In the genomic region with DNA sequence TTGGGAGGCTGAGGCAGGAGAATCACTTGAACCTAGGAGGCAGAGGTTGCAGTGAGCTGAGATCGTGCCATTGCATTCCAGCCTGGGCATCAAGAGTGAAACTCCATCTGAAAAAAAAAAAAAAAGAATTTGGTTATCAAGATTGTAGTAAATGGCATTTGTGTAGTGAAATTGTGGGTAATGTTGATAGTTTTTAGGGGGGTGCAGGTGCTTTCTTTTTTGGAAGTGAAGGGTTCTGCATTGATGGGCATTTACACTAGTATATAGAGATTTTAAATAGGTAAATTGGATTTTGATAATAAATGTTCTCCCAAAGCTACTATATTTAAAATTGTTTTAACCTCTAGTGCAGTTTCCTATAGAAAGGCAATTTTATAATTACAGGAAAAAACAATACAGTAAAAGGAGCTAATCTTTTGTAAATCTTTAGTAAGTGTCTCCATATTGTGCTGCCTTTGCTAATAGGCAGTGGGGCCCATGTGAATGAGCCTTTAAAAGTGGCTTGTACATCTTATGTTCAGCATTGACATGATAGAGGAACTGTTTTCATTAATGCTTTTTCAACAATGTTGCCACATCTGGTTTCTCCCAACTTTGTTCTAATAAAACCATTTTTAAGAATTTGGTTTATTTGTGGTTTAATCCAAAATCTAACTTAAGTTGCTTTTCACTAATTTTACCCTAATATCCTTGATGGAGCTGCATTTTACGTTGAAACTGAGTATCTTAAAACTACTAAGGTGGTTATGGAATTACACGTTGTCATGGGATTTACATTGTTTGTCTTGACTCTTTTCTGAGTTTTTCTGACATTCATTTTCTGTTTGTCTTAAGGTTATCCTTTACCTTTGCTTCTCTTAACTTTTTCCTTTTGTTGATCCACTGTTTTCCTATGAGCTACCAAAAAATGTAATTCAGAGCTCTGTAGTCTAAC, we compare ENCODE assay signal across 15 cellular contexts. TPM values are rescaled to one million over a fixed set of nuclear protein-coding genes. Genes with fewer than 3 reads are reported as not detected.
DNase-seq lines count a peak whose midpoint lies in the region; ATAC-seq and TF ChIP-seq lines count a peak whose summit lies in the region.
"Had no signal": no experiment of that assay in that cellular context is flagged by ENCODE, and none has a peak within 500 bp of the region (broad histone marks: within the 10 kb centered on the region; RNA-seq: fewer than 3 reads in every experiment).

No MANE protein-coding gene starts in this region.

- H3K27ac ChIP-seq in OCI-LY7 (ENCODE audit: low read depth, low read length, poor library complexity, severe bottlenecking) (no peak overlapping the region), hepatocyte (no peak overlapping the region)
- H3K27ac ChIP-seq: SJSA1, transverse colon had no signal

- H3K4me2 ChIP-seq in OCI-LY7 (ENCODE audit: low read length) = peak overlapping the region; percentile 56
- peak overlapping the region; percentile 51 for H3K4me2 ChIP-seq in hepatocyte

- H3K9me3 Mint-ChIP-seq in activated naive CD8-positive, alpha-beta T cell (ENCODE audit: low read depth) = no peaks in the 10 kb centered on the region
- no peaks in the 10 kb centered on the region for H3K9me3 Mint-ChIP-seq in activated naive CD8-positive, alpha-beta T cell treated with anti-CD3 and anti-CD28 coated beads for 36 hours
- no peaks in the 10 kb centered on the region for H3K9me3 Mint-ChIP-seq in stimulated activated naive CD8-positive, alpha-beta T cell treated with anti-CD3 and anti-CD28 coated beads, Interleukin-15, amount 100 ng/mL, for 72 hours

- H3K4me3 ChIP-seq in OCI-LY7 (ENCODE audit: low read depth, low read length, poor library complexity, severe bottlenecking) = no peak overlapping the region
- no peak overlapping the region for H3K4me3 ChIP-seq in hepatocyte
- H3K4me3 ChIP-seq: SJSA1, transverse colon had no signal

- BruUV-seq in OCI-LY7 (replicated peaks; lab: Mats Ljungman, UMichigan) = no TSS peak

- POLR2A ChIA-PET in OCI-LY7 (lab: Charles Lee) = interaction anchor here (0.6 to 1.7 kb wide), 17 partner anchors 8 to 1207 kb away, joined by 3 to 13 read pairs (median 4); a partner anchor contains a TSS

- DNase-seq in activated naive CD8-positive, alpha-beta T cell treated with anti-CD3 and anti-CD28 coated beads for 36 hours = no peak
- DNase-seq in OCI-LY7 (ENCODE audit: low spot score) = no peak
- DNase-seq in hepatocyte (ENCODE audit: low spot score) = no peak
- DNase-seq in stimulated activated naive CD8-positive, alpha-beta T cell treated with anti-CD3 and anti-CD28 coated beads, Interleukin-15, amount 100 ng/mL, for 72 hours = no peak
- no peak for DNase-seq in nucleus accumbens (lab: John Stamatoyannopoulos, UW)
- no peak for DNase-seq in SHP77 (lab: John Stamatoyannopoulos, UW)
- DNase-seq: activated CD8-positive, alpha-beta memory T cell treated with anti-CD3 and anti-CD28 coated beads, Interleukin-2, amount 50 U/mL, for 4 hours; DMS79; midbrain; NCI-H2081 treated with DMSO at 0.1 percent for 48 hours; NCI-H748 treated with DMSO at 0.1 percent for 48 hours; transverse colon had no signal

- WGBS in hepatocyte (ENCODE audit: low lambda C conversion rate, missing lambda C conversion rate) = 55% methylated on average over 3 of the region's 3 CpGs

- H3K4me1 ChIP-seq in OCI-LY7 (ENCODE audit: insufficient read depth, low read length, poor library complexity, severe bottlenecking) (peaks cover 84% of the 10 kb centered on the region), hepatocyte (ENCODE audit: insufficient read depth) (peaks cover 34% of the 10 kb centered on the region)
- H3K4me1 ChIP-seq: SJSA1 had no signal

- intact Hi-C loops in OCI-LY7 (cut with micrococcal nuclease; ENCODE audit: unreplicated experiment) = no loop called here

- H3K4me1 Mint-ChIP-seq in activated naive CD8-positive, alpha-beta T cell (ENCODE audit: low read depth) = peaks cover 87% of the 10 kb centered on the region
- H3K4me1 Mint-ChIP-seq in activated naive CD8-positive, alpha-beta T cell treated with anti-CD3 and anti-CD28 coated beads for 36 hours = peaks cover 75% of the 10 kb centered on the region
- peaks cover 93% of the 10 kb centered on the region for H3K4me1 Mint-ChIP-seq in stimulated activated naive CD8-positive, alpha-beta T cell treated with anti-CD3 and anti-CD28 coated beads, Interleukin-15, amount 100 ng/mL, for 72 hours

- H3K4me3 Mint-ChIP-seq in activated naive CD8-positive, alpha-beta T cell = peak overlapping the region; percentile 63
- no peak overlapping the region for H3K4me3 Mint-ChIP-seq in activated naive CD8-positive, alpha-beta T cell treated with anti-CD3 and anti-CD28 coated beads for 36 hours
- H3K4me3 Mint-ChIP-seq in stimulated activated naive CD8-positive, alpha-beta T cell treated with anti-CD3 and anti-CD28 coated beads, Interleukin-15, amount 100 ng/mL, for 72 hours = peak overlapping the region; percentile 29 to 35

- H3K9me3 ChIP-seq in OCI-LY7 (ENCODE audit: low read length) (no peaks in the 10 kb centered on the region), hepatocyte (ENCODE audit: low read depth) (no peaks in the 10 kb centered on the region)
- H3K9me3 ChIP-seq: SJSA1, transverse colon had no signal

- H3K79me2 ChIP-seq in OCI-LY7 (ENCODE audit: insufficient read depth, low read depth, low read length) (peaks cover 100% of the 10 kb centered on the region), hepatocyte (peaks cover 100% of the 10 kb centered on the region)

- H3K36me3 ChIP-seq in OCI-LY7 (ENCODE audit: insufficient read depth, low read length) = peaks cover 80% of the 10 kb centered on the region
- no peaks in the 10 kb centered on the region for H3K36me3 ChIP-seq in hepatocyte (replicated peaks; ENCODE audit: insufficient read depth, low read depth)
- H3K36me3 ChIP-seq: transverse colon had no signal

- H3K9me2 ChIP-seq in OCI-LY7 (ENCODE audit: insufficient read depth, low read length) = no peaks in the 10 kb centered on the region
- no peaks in the 10 kb centered on the region for H3K9me2 ChIP-seq in hepatocyte (replicated peaks; ENCODE audit: insufficient read depth)

- no peak overlapping the region for H2AFZ ChIP-seq in OCI-LY7 (ENCODE audit: low read length)
- no peak overlapping the region for H2AFZ ChIP-seq in hepatocyte

- CTCF ChIA-PET in OCI-LY7 (lab: Charles Lee; ENCODE audit: unreplicated experiment) = no interaction called here

- H3K27me3 Mint-ChIP-seq in activated naive CD8-positive, alpha-beta T cell = no peaks in the 10 kb centered on the region
- no peaks in the 10 kb centered on the region for H3K27me3 Mint-ChIP-seq in activated naive CD8-positive, alpha-beta T cell treated with anti-CD3 and anti-CD28 coated beads for 36 hours
- no peaks in the 10 kb centered on the region for H3K27me3 Mint-ChIP-seq in stimulated activated naive CD8-positive, alpha-beta T cell treated with anti-CD3 and anti-CD28 coated beads, Interleukin-15, amount 100 ng/mL, for 72 hours

- peaks cover 87% of the 10 kb centered on the region for H4K20me1 ChIP-seq in OCI-LY7 (ENCODE audit: insufficient read depth, low read length)
- H4K20me1 ChIP-seq in hepatocyte (ENCODE audit: insufficient read depth, poor library complexity, severe bottlenecking) = peaks cover 100% of the 10 kb centered on the region

- H3K36me3 Mint-ChIP-seq in activated naive CD8-positive, alpha-beta T cell = peaks cover 16% of the 10 kb centered on the region
- peaks cover 30% of the 10 kb centered on the region for H3K36me3 Mint-ChIP-seq in activated naive CD8-positive, alpha-beta T cell treated with anti-CD3 and anti-CD28 coated beads for 36 hours

- TF ChIP-seq CTCF in OCI-LY7 (conservative IDR thresholded peaks at IDR 0.05; ENCODE audit: low read length) (no peak), hepatocyte (IDR thresholded peaks at IDR 0.05; ENCODE audit: poor library complexity) (no peak)

- H3K27me3 ChIP-seq in hepatocyte = no peaks in the 10 kb centered on the region
- H3K27me3 ChIP-seq: SJSA1, transverse colon had no signal

- H3K27ac Mint-ChIP-seq in activated naive CD8-positive, alpha-beta T cell = peak overlapping the region; percentile 78
- no peak overlapping the region for H3K27ac Mint-ChIP-seq in activated naive CD8-positive, alpha-beta T cell treated with anti-CD3 and anti-CD28 coated beads for 36 hours
- H3K27ac Mint-ChIP-seq in stimulated activated naive CD8-positive, alpha-beta T cell treated with anti-CD3 and anti-CD28 coated beads, Interleukin-15, amount 100 ng/mL, for 72 hours = peak overlapping the region in 1 of 2 donors; percentile 42

- no peak for ATAC-seq in stimulated activated naive CD8-positive, alpha-beta T cell treated with anti-CD3 and anti-CD28 coated beads, Interleukin-15, amount 100 ng/mL, for 72 hours
- no peak for ATAC-seq in HG02885 (IDR thresholded peaks at IDR 0.05; ENCODE audit: poor library complexity, unreplicated experiment)

RNA-seq across cellular contexts. Expression of a gene that starts 11.1 kb away (rescaled TPM):
- total RNA-seq in activated naive CD8-positive, alpha-beta T cell treated with anti-CD3 and anti-CD28 coated beads for 36 hours = 100 to 1,000 TPM; 182 to 208 TPM
- total RNA-seq in OCI-LY7 (2014; rRNA removed; shearing (Covaris generic)) = 205 and 276 TPM in 2 replicates
- total RNA-seq in OCI-LY7 (2022) = 270 and 274 TPM in 2 replicates
- total RNA-seq in hepatocyte = 346 and 355 TPM in 2 replicates
- 176 and 183 TPM in 2 replicates for polyA plus RNA-seq in hepatocyte

RNA-seq across cellular contexts. Expression of a gene that starts 37.0 kb away (rescaled TPM):
- 10 to 100 TPM; 91.7 to 94.0 TPM for total RNA-seq in activated naive CD8-positive, alpha-beta T cell treated with anti-CD3 and anti-CD28 coated beads for 36 hours
- 64.3 and 73.6 TPM in 2 replicates for total RNA-seq in OCI-LY7 (2014; rRNA removed; shearing (Covaris generic))
- total RNA-seq in OCI-LY7 (2022) (97.8 and 113 TPM in 2 replicates), hepatocyte (62.1 and 65.3 TPM in 2 replicates)
- polyA plus RNA-seq in hepatocyte = 77.5 and 86.3 TPM in 2 replicates
